ENCODE assay signal across 15 cellular contexts in genomic region chr4:139297001-139297410, GRCh38. TPM values are rescaled to one million over a fixed set of nuclear protein-coding genes. Genes with fewer than 3 reads are reported as not detected.
DNase-seq lines count a peak whose midpoint lies in the region; ATAC-seq and TF ChIP-seq lines count a peak whose summit lies in the region.
"Had no signal": no experiment of that assay in that cellular context is flagged by ENCODE, and none has a peak within 500 bp of the region (broad histone marks: within the 10 kb centered on the region; RNA-seq: fewer than 3 reads in every experiment).

No MANE protein-coding gene starts in this region.

- POLR2A ChIA-PET in activated CD4-positive, alpha-beta memory T cell treated with anti-CD3 and anti-CD28 coated beads, Interleukin-2, amount 10 ng/mL, durations not matched to agents 7 days and 5 days (lab: Charles Lee) = interaction anchor here (0.9 to 5.3 kb wide), 5 partner anchors 15 to 281 kb away, joined by 3 to 21 read pairs (median 3); partner anchors contain the start of genes ELF2, NOCT and RAB33B

- no peak overlapping the region for H3K4me3 ChIP-seq in GM12865 (ENCODE audit: low read depth, low read length)
- H3K4me3 ChIP-seq: cardiac muscle cell had no signal

- no peak overlapping the region for H3K4me3 Mint-ChIP-seq in T-helper 2 cell treated with Interferon-gamma antibody and Interleukin-4, amounts not matched to agents 5 μg/mL and 100 μg/mL, for 36 hours
- no peak overlapping the region for H3K4me3 Mint-ChIP-seq in activated CD4-positive, alpha-beta memory T cell treated with anti-CD3 and anti-CD28 coated beads, Interleukin-2, amount 10 ng/mL, durations not matched to agents 7 days and 5 days
- H3K4me3 Mint-ChIP-seq: stimulated activated naive CD8-positive, alpha-beta T cell treated with anti-CD3 and anti-CD28 coated beads, Interleukin-15, amount 100 ng/mL, for 72 hours had no signal

- peak overlapping the region; percentile 1 for H3K27ac Mint-ChIP-seq in T-helper 2 cell treated with Interferon-gamma antibody and Interleukin-4, amounts not matched to agents 5 μg/mL and 100 μg/mL, for 36 hours
- H3K27ac Mint-ChIP-seq in activated CD4-positive, alpha-beta memory T cell treated with anti-CD3 and anti-CD28 coated beads, Interleukin-2, amount 10 ng/mL, durations not matched to agents 7 days and 5 days = no peak overlapping the region

- H3K27me3 Mint-ChIP-seq in T-helper 2 cell treated with Interferon-gamma antibody and Interleukin-4, amounts not matched to agents 5 μg/mL and 100 μg/mL, for 36 hours (ENCODE audit: low read depth) = no peaks in the 10 kb centered on the region
- no peaks in the 10 kb centered on the region for H3K27me3 Mint-ChIP-seq in activated CD4-positive, alpha-beta memory T cell treated with anti-CD3 and anti-CD28 coated beads, Interleukin-2, amount 10 ng/mL, durations not matched to agents 7 days and 5 days
- H3K27me3 Mint-ChIP-seq: stimulated activated naive CD8-positive, alpha-beta T cell treated with anti-CD3 and anti-CD28 coated beads, Interleukin-15, amount 100 ng/mL, for 72 hours had no signal

- no peaks in the 10 kb centered on the region for H3K9me3 Mint-ChIP-seq in T-helper 2 cell treated with Interferon-gamma antibody and Interleukin-4, amounts not matched to agents 5 μg/mL and 100 μg/mL, for 36 hours
- no peaks in the 10 kb centered on the region for H3K9me3 Mint-ChIP-seq in activated CD4-positive, alpha-beta memory T cell treated with anti-CD3 and anti-CD28 coated beads, Interleukin-2, amount 10 ng/mL, durations not matched to agents 7 days and 5 days
- H3K9me3 Mint-ChIP-seq: CD4-positive, CD25-positive, alpha-beta regulatory T cell; stimulated activated naive CD8-positive, alpha-beta T cell treated with anti-CD3 and anti-CD28 coated beads, Interleukin-15, amount 100 ng/mL, for 72 hours had no signal

- peak; percentile 30 for DNase-seq in GM12865 (ENCODE audit: low read depth)
- peak; percentile 51 for DNase-seq in LHCN-M2 (ENCODE audit: low read depth)
- DNase-seq in T-helper 2 cell treated with Interferon-gamma antibody and Interleukin-4, amounts not matched to agents 5 μg/mL and 100 μg/mL, for 36 hours (ENCODE audit: low spot score) = no peak
- peak; percentile 44 for DNase-seq in foreskin melanocyte
- DNase-seq in NCI-H146 (lab: John Stamatoyannopoulos, UW) = no peak
- DNase-seq in GF-D8 (lab: John Stamatoyannopoulos, UW) = no peak
- DNase-seq in activated CD4-positive, alpha-beta memory T cell treated with anti-CD3 and anti-CD28 coated beads, Interleukin-2, amount 10 ng/mL, durations not matched to agents 7 days and 5 days = no peak
- DNase-seq: activated CD4-positive, CD25-positive, alpha-beta regulatory T cell; CD4-positive, CD25-positive, alpha-beta regulatory T cell; NCI-H2081 treated with DMSO at 0.1 percent for 48 hours; retina; SHP77 treated with DMSO at 0.1 percent for 48 hours; stimulated activated naive CD8-positive, alpha-beta T cell treated with anti-CD3 and anti-CD28 coated beads, Interleukin-15, amount 100 ng/mL, for 72 hours had no signal

- no peak for TF ChIP-seq CTCF in GM12865 (IDR thresholded peaks at IDR 0.05; ENCODE audit: insufficient read depth, low read depth, low read length, missing control alignments)

- CTCF ChIA-PET in activated CD4-positive, alpha-beta memory T cell treated with anti-CD3 and anti-CD28 coated beads, Interleukin-2, amount 10 ng/mL, durations not matched to agents 7 days and 5 days (lab: Charles Lee) = interaction anchor here (0.6 to 3.4 kb wide), 20 partner anchors 12 to 282 kb away, joined by 3 to 61 read pairs (median 8); partner anchors contain the start of gene NOCT

- peaks cover 35% of the 10 kb centered on the region for H3K4me1 Mint-ChIP-seq in T-helper 2 cell treated with Interferon-gamma antibody and Interleukin-4, amounts not matched to agents 5 μg/mL and 100 μg/mL, for 36 hours (ENCODE audit: low read depth)
- peaks cover 39% of the 10 kb centered on the region for H3K4me1 Mint-ChIP-seq in activated CD4-positive, alpha-beta memory T cell treated with anti-CD3 and anti-CD28 coated beads, Interleukin-2, amount 10 ng/mL, durations not matched to agents 7 days and 5 days

- no peak for ATAC-seq in activated CD4-positive, CD25-positive, alpha-beta regulatory T cell treated with anti-CD3 and anti-CD28 coated beads, Interleukin-2, amount 50 U/mL, for 24 hours
- ATAC-seq: stimulated activated naive CD8-positive, alpha-beta T cell treated with anti-CD3 and anti-CD28 coated beads, Interleukin-15, amount 100 ng/mL, for 72 hours had no signal

- H3K36me3 Mint-ChIP-seq in T-helper 2 cell treated with Interferon-gamma antibody and Interleukin-4, amounts not matched to agents 5 μg/mL and 100 μg/mL, for 36 hours (ENCODE audit: low read depth) = peaks cover 24% of the 10 kb centered on the region
- H3K36me3 Mint-ChIP-seq in activated CD4-positive, alpha-beta memory T cell treated with anti-CD3 and anti-CD28 coated beads, Interleukin-2, amount 10 ng/mL, durations not matched to agents 7 days and 5 days (ENCODE audit: low read depth) = peaks cover 24% of the 10 kb centered on the region

RNA-seq across cellular contexts. Expression of gene NAA15, which starts 4.3 kb away (rescaled TPM):
- total RNA-seq in LHCN-M2 (2014; rRNA removed) = 45.7 and 60.3 TPM in 2 replicates
- polyA plus RNA-seq in LHCN-M2 (2012) = 12.6 TPM
- total RNA-seq in activated CD4-positive, alpha-beta memory T cell treated with anti-CD3 and anti-CD28 coated beads, Interleukin-2, amount 10 ng/mL, durations not matched to agents 7 days and 5 days = 10 to 100 TPM; 45.7 to 52.5 TPM

RNA-seq across cellular contexts. Expression of gene NDUFC1, which starts 5.3 kb away (rescaled TPM):
- total RNA-seq in LHCN-M2 (2014; rRNA removed) = 34.4 and 48.5 TPM in 2 replicates
- polyA plus RNA-seq in LHCN-M2 (2012) = 84.5 TPM
- total RNA-seq in activated CD4-positive, alpha-beta memory T cell treated with anti-CD3 and anti-CD28 coated beads, Interleukin-2, amount 10 ng/mL, durations not matched to agents 7 days and 5 days = 10 to 100 TPM; 35.7 to 36.1 TPM

RNA-seq across cellular contexts. Expression of gene MGARP, which starts 17.0 kb away (rescaled TPM):
- 1.8 and 2.1 TPM in 2 replicates for total RNA-seq in LHCN-M2 (2014; rRNA removed)
- polyA plus RNA-seq in LHCN-M2 (2012) = 3.5 TPM
- total RNA-seq in activated CD4-positive, alpha-beta memory T cell treated with anti-CD3 and anti-CD28 coated beads, Interleukin-2, amount 10 ng/mL, durations not matched to agents 7 days and 5 days = not detected

Comparison
In these comparisons a context has a peak if more than half of its experiments do, and no peak if none do; other contexts are left out.
1. DNase-seq: peak in GM12865 (single experiment), LHCN-M2 (single experiment) and foreskin melanocyte (single experiment); none in T-helper 2 cell treated with Interferon-gamma antibody and Interleukin-4, amounts not matched to agents 5 μg/mL and 100 μg/mL, for 36 hours (single experiment), NCI-H146 (single experiment), GF-D8 (single experiment) and activated CD4-positive, alpha-beta memory T cell treated with anti-CD3 and anti-CD28 coated beads, Interleukin-2, amount 10 ng/mL, durations not matched to agents 7 days and 5 days (single experiment).